Comparison of ENCODE assay signal across 8 cellular contexts in the genomic region with DNA sequence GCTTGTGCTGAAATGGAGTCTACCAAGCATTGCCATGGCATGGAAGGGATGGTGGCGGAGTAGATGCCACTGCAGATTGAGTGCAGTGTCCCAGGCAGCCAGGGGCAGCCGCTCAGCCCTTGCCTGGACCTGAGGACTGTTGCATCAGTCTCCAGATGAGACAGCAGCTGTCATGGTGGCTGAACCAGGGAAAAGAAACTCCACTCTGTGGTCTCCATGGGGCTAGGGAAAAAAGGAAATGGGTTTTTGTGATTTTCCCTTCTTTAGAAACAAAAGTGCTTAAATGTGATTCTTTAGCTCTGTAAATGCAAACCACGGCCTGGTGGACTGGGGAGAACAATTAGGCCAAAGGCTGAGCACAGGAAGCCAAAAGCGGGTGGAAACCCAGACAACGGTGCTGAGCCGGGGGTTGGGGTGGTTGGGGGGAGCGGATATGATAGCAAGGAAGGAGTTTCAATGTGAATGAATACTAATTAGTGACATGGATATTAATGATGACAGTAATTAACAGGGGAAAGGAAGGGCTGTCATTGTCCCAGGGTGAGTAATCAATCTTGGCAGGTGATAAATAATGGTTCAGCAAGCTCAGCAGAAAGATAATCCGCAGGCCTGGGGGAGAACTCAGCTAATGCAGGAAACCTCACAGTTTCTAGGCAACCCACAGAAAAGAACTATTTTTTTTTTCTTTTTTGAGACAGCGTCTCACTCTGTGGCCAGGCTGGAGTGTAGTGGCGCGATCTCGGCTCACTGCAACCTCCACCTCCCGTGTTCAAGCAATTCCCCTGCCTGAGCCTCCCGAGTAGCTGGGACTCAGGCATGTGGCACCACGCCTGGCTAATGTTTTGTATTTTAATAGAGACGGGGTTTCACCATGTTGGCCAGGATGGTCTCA.
DNase-seq lines count a peak whose midpoint lies in the region; ATAC-seq and FAIRE-seq lines count a peak whose summit lies in the region.

No MANE protein-coding gene starts in this region.

- peak; percentile 55 for ATAC-seq in HG03108 (IDR thresholded peaks at IDR 0.05; ENCODE audit: unreplicated experiment)

- H3K36me3 Mint-ChIP-seq in activated CD4-positive, alpha-beta T cell treated with anti-CD3 and anti-CD28 coated beads, Interleukin-2, amount 10 ng/mL, durations not matched to agents 24 days and 14 days (ENCODE audit: low read depth): peaks cover 6% of the 10 kb centered on the region
- no peaks in the 10 kb centered on the region for H3K36me3 Mint-ChIP-seq in immature natural killer cell

- H3K4me3 Mint-ChIP-seq in activated CD4-positive, alpha-beta T cell treated with anti-CD3 and anti-CD28 coated beads, Interleukin-2, amount 10 ng/mL, durations not matched to agents 24 days and 14 days: peak overlapping the region; percentile 73
- H3K4me3 Mint-ChIP-seq in immature natural killer cell: peak overlapping the region; percentile 74 to 82 (median 78)

- FAIRE-seq in GM18507 (lab: Jason Lieb, UNC): peak; percentile 80

- H3K9me3 Mint-ChIP-seq in activated CD4-positive, alpha-beta T cell treated with anti-CD3 and anti-CD28 coated beads, Interleukin-2, amount 10 ng/mL, durations not matched to agents 24 days and 14 days: no peaks in the 10 kb centered on the region
- H3K9me3 Mint-ChIP-seq in immature natural killer cell: no peaks in the 10 kb centered on the region

- H3K27me3 Mint-ChIP-seq in activated CD4-positive, alpha-beta T cell treated with anti-CD3 and anti-CD28 coated beads, Interleukin-2, amount 10 ng/mL, durations not matched to agents 24 days and 14 days: peaks cover 2% of the 10 kb centered on the region
- H3K27me3 Mint-ChIP-seq in immature natural killer cell (ENCODE audit: low read depth in 3 of 3): peaks cover 4 to 9% (median 8%) of the 10 kb centered on the region in 3 donors

- no peak for DNase-seq in GM18507 (ENCODE audit: extremely low spot score, insufficient read length, low read depth)
- peak; percentile 84 for DNase-seq in activated CD4-positive, alpha-beta T cell treated with anti-CD3 and anti-CD28 coated beads, Interleukin-2, amount 10 ng/mL, durations not matched to agents 24 days and 14 days
- peak; percentile 72 to 77 (median 76) for DNase-seq in immature natural killer cell
- DNase-seq in stimulated activated CD8-positive, alpha-beta memory T cell treated with anti-CD3 and anti-CD28 coated beads, Interleukin-7, amount 100 ng/mL, for 4 hours (ENCODE audit: low read depth in 2 of 2): peak; percentile 23 to 29
- DNase-seq in inferior parietal cortex (ENCODE audit: extremely low spot score): no peak
- DNase-seq in DMS153 (lab: John Stamatoyannopoulos, UW): no peak
- no peak for DNase-seq in NCI-H524 treated with DMSO at 0.1 percent for 48 hours (lab: John Stamatoyannopoulos, UW)

- intact Hi-C loops in activated CD4-positive, alpha-beta T cell treated with anti-CD3 and anti-CD28 coated beads, Interleukin-2, amount 10 ng/mL, durations not matched to agents 24 days and 14 days (cut with micrococcal nuclease): loop anchor here (1.0 kb wide), 2 partner anchors 12 to 25 kb away; no protein-coding TSS in a partner anchor

- H3K4me1 Mint-ChIP-seq in activated CD4-positive, alpha-beta T cell treated with anti-CD3 and anti-CD28 coated beads, Interleukin-2, amount 10 ng/mL, durations not matched to agents 24 days and 14 days: peaks cover 61% of the 10 kb centered on the region
- peaks cover 38 to 59% of the 10 kb centered on the region in 2 donors for H3K4me1 Mint-ChIP-seq in immature natural killer cell

- H3K27ac Mint-ChIP-seq in activated CD4-positive, alpha-beta T cell treated with anti-CD3 and anti-CD28 coated beads, Interleukin-2, amount 10 ng/mL, durations not matched to agents 24 days and 14 days: peak overlapping the region; percentile 76
- H3K27ac Mint-ChIP-seq in immature natural killer cell: peak overlapping the region; percentile 87 to 96 (median 93)

Comparison
In these comparisons a context has a peak if more than half of its experiments do, and no peak if none do; other contexts are left out.
1. DNase-seq: peak in activated CD4-positive, alpha-beta T cell treated with anti-CD3 and anti-CD28 coated beads, Interleukin-2, amount 10 ng/mL, durations not matched to agents 24 days and 14 days (single experiment), immature natural killer cell (3 of 3) and stimulated activated CD8-positive, alpha-beta memory T cell treated with anti-CD3 and anti-CD28 coated beads, Interleukin-7, amount 100 ng/mL, for 4 hours (2 of 2); none in GM18507 (single experiment), inferior parietal cortex (single experiment), DMS153 (single experiment) and NCI-H524 treated with DMSO at 0.1 percent for 48 hours (single experiment).